Comparison of ENCODE assay signal across 26 cellular contexts in the genomic region with DNA sequence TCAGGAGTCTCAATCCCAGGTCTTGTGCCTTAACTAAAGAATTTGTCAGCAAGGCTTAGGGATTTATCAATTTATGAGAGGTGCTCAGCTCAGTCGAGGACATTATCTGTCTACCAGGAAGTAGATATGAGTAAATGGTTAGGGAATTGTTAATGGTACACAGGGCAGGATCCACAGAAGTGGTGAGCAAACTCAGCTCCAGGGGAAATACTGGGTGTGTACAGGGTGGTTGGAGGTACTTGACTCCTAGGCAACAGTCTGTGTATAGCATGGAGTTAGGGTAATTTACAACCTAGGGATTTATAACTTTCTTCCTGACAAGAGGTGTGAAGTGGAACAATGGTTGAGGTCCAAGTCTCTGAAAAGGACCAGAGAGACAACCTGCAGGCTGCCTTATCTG.
DNase-seq lines count a peak whose midpoint lies in the region; ATAC-seq, FAIRE-seq and TF ChIP-seq lines count a peak whose summit lies in the region.
"Had no signal": no experiment of that assay in that cellular context is flagged by ENCODE, and none has a peak within 500 bp of the region (broad histone marks: within the 10 kb centered on the region; RNA-seq: fewer than 3 reads in every experiment).

No MANE protein-coding gene starts in this region.

- TF ChIP-seq POLR2A in testis (IDR thresholded peaks at IDR 0.05), result no peak

- H3K27me3 Mint-ChIP-seq in neural progenitor cell (ENCODE audit: insufficient read depth, low read depth), result peaks cover 6% of the 10 kb centered on the region

- peak; percentile 28; the same call in 2 of the 3 replicates for ATAC-seq in RWPE2 (ENCODE audit: low read depth)
- ATAC-seq: body of pancreas; natural killer cell; stimulated activated naive B cell treated with anti-CD40 and anti-IgM and Interleukin-4, amounts not matched to agents 10 μg/mL and 1 μg/mL and 100 μg/mL, for 72 hours had no signal

- no peaks in the 10 kb centered on the region for H4K20me1 ChIP-seq in hepatocyte (ENCODE audit: insufficient read depth, poor library complexity, severe bottlenecking)
- no peaks in the 10 kb centered on the region for H4K20me1 ChIP-seq in neural progenitor cell (ENCODE audit: low read depth)

- no peaks in the 10 kb centered on the region for H3F3A ChIP-seq in neural progenitor cell (ENCODE audit: low read depth)

- H3K36me3 ChIP-seq in RWPE2 (ENCODE audit: low read depth), result no peaks in the 10 kb centered on the region
- H3K36me3 ChIP-seq in hepatocyte (replicated peaks; ENCODE audit: insufficient read depth, low read depth), result no peaks in the 10 kb centered on the region
- no peaks in the 10 kb centered on the region for H3K36me3 ChIP-seq in testis (ENCODE audit: low read depth, missing control alignments)
- no peaks in the 10 kb centered on the region for H3K36me3 ChIP-seq in neural progenitor cell
- no peaks in the 10 kb centered on the region for H3K36me3 ChIP-seq in MG63
- H3K36me3 ChIP-seq: HAP-1, SJCRH30, tibial artery had no signal

- no peak for TF ChIP-seq CTCF in RWPE2 (IDR thresholded peaks at IDR 0.05; ENCODE audit: poor library complexity, severe bottlenecking)
- TF ChIP-seq CTCF in hepatocyte (IDR thresholded peaks at IDR 0.05; ENCODE audit: poor library complexity), result no peak
- no peak for TF ChIP-seq CTCF in testis (IDR thresholded peaks at IDR 0.05)
- no peak for TF ChIP-seq CTCF in neural progenitor cell (IDR thresholded peaks at IDR 0.05)

- FAIRE-seq in frontal cortex (lab: Jason Lieb, UNC), result no peak

- H3K27me3 ChIP-seq in RWPE2 (ENCODE audit: insufficient read depth, poor library complexity, severe bottlenecking), result no peaks in the 10 kb centered on the region
- H3K27me3 ChIP-seq in hepatocyte, result no peaks in the 10 kb centered on the region
- no peaks in the 10 kb centered on the region for H3K27me3 ChIP-seq in testis
- H3K27me3 ChIP-seq in neural progenitor cell, result no peaks in the 10 kb centered on the region
- no peaks in the 10 kb centered on the region for H3K27me3 ChIP-seq in MG63
- H3K27me3 ChIP-seq: body of pancreas, SJCRH30 had no signal

- no peak overlapping the region for H3K4me2 ChIP-seq in hepatocyte
- H3K4me2 ChIP-seq in neural progenitor cell, result no peak overlapping the region
- H3K4me2 ChIP-seq: PC-9 had no signal

- no peak overlapping the region for H3K4me3 Mint-ChIP-seq in neural progenitor cell
- H3K4me3 Mint-ChIP-seq: CD4-positive, CD25-positive, alpha-beta regulatory T cell; endodermal cell; memory B cell; natural killer cell; stimulated activated naive B cell treated with anti-CD40 and anti-IgM and Interleukin-4, amounts not matched to agents 10 μg/mL and 1 μg/mL and 100 μg/mL, for 72 hours; T-helper 1 cell treated with Interleukin-12 subunit alpha and Interleukin-12 subunit beta and Interleukin-4 antibody, amounts not matched to agents 30 μg/mL and 1 μg/mL, for 36 hours had no signal

- H3K9me2 ChIP-seq in hepatocyte (replicated peaks; ENCODE audit: insufficient read depth), result no peaks in the 10 kb centered on the region

- H3K9me3 ChIP-seq in RWPE2 (ENCODE audit: severe bottlenecking), result no peaks in the 10 kb centered on the region
- H3K9me3 ChIP-seq in hepatocyte (ENCODE audit: low read depth), result no peaks in the 10 kb centered on the region
- H3K9me3 ChIP-seq in testis, result no peaks in the 10 kb centered on the region
- no peaks in the 10 kb centered on the region for H3K9me3 ChIP-seq in neural progenitor cell (ENCODE audit: low read depth)
- H3K9me3 ChIP-seq in MG63, result no peaks in the 10 kb centered on the region; the same call in 1 of the 2 replicates
- H3K9me3 ChIP-seq: body of pancreas, HAP-1, SJCRH30, tibial artery had no signal

- H2AFZ ChIP-seq in hepatocyte, result no peak overlapping the region
- no peak overlapping the region for H2AFZ ChIP-seq in neural progenitor cell (replicated peaks)
- H2AFZ ChIP-seq: PC-9 had no signal

- no peaks in the 10 kb centered on the region for H3K9me3 Mint-ChIP-seq in neural progenitor cell
- H3K9me3 Mint-ChIP-seq: memory B cell; natural killer cell; stimulated activated naive B cell treated with anti-CD40 and anti-IgM and Interleukin-4, amounts not matched to agents 10 μg/mL and 1 μg/mL and 100 μg/mL, for 72 hours; T-helper 1 cell treated with Interleukin-12 subunit alpha and Interleukin-12 subunit beta and Interleukin-4 antibody, amounts not matched to agents 30 μg/mL and 1 μg/mL, for 36 hours had no signal

- no peak overlapping the region for H3K27ac Mint-ChIP-seq in neural progenitor cell
- H3K27ac Mint-ChIP-seq: CD4-positive, CD25-positive, alpha-beta regulatory T cell; endodermal cell; memory B cell; natural killer cell; stimulated activated naive B cell treated with anti-CD40 and anti-IgM and Interleukin-4, amounts not matched to agents 10 μg/mL and 1 μg/mL and 100 μg/mL, for 72 hours; T-helper 1 cell treated with Interleukin-12 subunit alpha and Interleukin-12 subunit beta and Interleukin-4 antibody, amounts not matched to agents 30 μg/mL and 1 μg/mL, for 36 hours had no signal

- H3K79me2 ChIP-seq in hepatocyte (no peaks in the 10 kb centered on the region), neural progenitor cell (ENCODE audit: low read depth) (no peaks in the 10 kb centered on the region)

- WGBS in hepatocyte (ENCODE audit: low lambda C conversion rate, missing lambda C conversion rate), result 27% methylated on average over 1 of the region's 1 CpG
- WGBS in testis, 2 donors, result 47 to 67% methylated on average over 1 of the region's 1 CpG

- H3K27ac ChIP-seq in RWPE2 (ENCODE audit: poor library complexity, severe bottlenecking) (peak overlapping the region; percentile 74), hepatocyte (peak overlapping the region; percentile 69), testis (peak overlapping the region; percentile 55 to 66), neural progenitor cell (no peak overlapping the region)
- H3K27ac ChIP-seq: body of pancreas, coronary artery, PC-9, SJCRH30, tibial artery had no signal

- no peaks in the 10 kb centered on the region for H3K4me1 Mint-ChIP-seq in neural progenitor cell
- H3K4me1 Mint-ChIP-seq: CD4-positive, CD25-positive, alpha-beta regulatory T cell; memory B cell had no signal

- H3K36me3 Mint-ChIP-seq in neural progenitor cell, result no peaks in the 10 kb centered on the region
- H3K36me3 Mint-ChIP-seq: CD4-positive, CD25-positive, alpha-beta regulatory T cell; memory B cell; natural killer cell; stimulated activated naive B cell treated with anti-CD40 and anti-IgM and Interleukin-4, amounts not matched to agents 10 μg/mL and 1 μg/mL and 100 μg/mL, for 72 hours had no signal

- H3K4me1 ChIP-seq in RWPE2 (ENCODE audit: insufficient read depth, poor library complexity, severe bottlenecking), result peaks cover 44% of the 10 kb centered on the region
- H3K4me1 ChIP-seq in hepatocyte (ENCODE audit: insufficient read depth), result peaks cover 16% of the 10 kb centered on the region
- peaks cover 44% of the 10 kb centered on the region for H3K4me1 ChIP-seq in testis
- no peaks in the 10 kb centered on the region for H3K4me1 ChIP-seq in neural progenitor cell
- H3K4me1 ChIP-seq: body of pancreas, HAP-1, tibial artery had no signal

- peak; percentile 36 for DNase-seq in HuH-7 (ENCODE audit: low spot score)
- DNase-seq in RWPE2 (ENCODE audit: low spot score), result no peak
- peak; percentile 64 for DNase-seq in hepatocyte (ENCODE audit: low spot score)
- DNase-seq in testis, result no peak
- no peak for DNase-seq in frontal cortex (ENCODE audit: low spot score in 2 of 2)
- no peak for DNase-seq in mucosa of gallbladder (ENCODE audit: low spot score)
- no peak for DNase-seq in neural progenitor cell (ENCODE audit: low spot score)
- no peak for DNase-seq in MG63
- DNase-seq: activated CD4-positive, alpha-beta T cell treated with anti-CD3 and anti-CD28 coated beads, Interleukin-2, amount 50 U/mL, for 1 hour; activated effector memory CD4-positive, alpha-beta T cell treated with Interleukin-2 at 50 U/mL for 16 hours; body of pancreas; CD4-positive, CD25-positive, alpha-beta regulatory T cell; DMS79; endodermal cell; hippocampal formation; natural killer cell; posterior cingulate gyrus; SJCRH30; stimulated activated CD4-positive, alpha-beta T cell treated with anti-CD3 and anti-CD28 coated beads, Interleukin-1b, Interleukin-23, amount 100 ng/mL, for 48 hours; stimulated activated naive B cell treated with anti-CD40 and anti-IgM and Interleukin-4, amounts not matched to agents 10 μg/mL and 1 μg/mL and 100 μg/mL, for 72 hours; tibial artery had no signal

- H3K4me3 ChIP-seq in RWPE2 (ENCODE audit: severe bottlenecking) (no peak overlapping the region), hepatocyte (no peak overlapping the region), testis (no peak overlapping the region), neural progenitor cell (no peak overlapping the region), MG63 (no peak overlapping the region)
- H3K4me3 ChIP-seq: body of pancreas, coronary artery, HAP-1, PC-9, SJCRH30, tibial artery had no signal

- intact Hi-C loops in testis (cut with DNase I; ENCODE audit: low total_unique reads), result no loop called here

- no peak overlapping the region for H3K9ac ChIP-seq in neural progenitor cell

Comparison
In these comparisons a context has a peak if more than half of its experiments do, and no peak if none do; other contexts are left out.
1. DNase-seq: peak in HuH-7 (single experiment) and hepatocyte (single experiment); none in RWPE2 (single experiment), testis (single experiment), frontal cortex (0 of 2), mucosa of gallbladder (single experiment), neural progenitor cell (single experiment) and MG63 (single experiment).